ENCODE assay signal across 24 cellular contexts in genomic region chr2:195473802-195474201, GRCh38.
"Had no signal": no experiment of that assay in that cellular context is flagged by ENCODE, and none has a peak within 500 bp of the region (broad histone marks: within the 10 kb centered on the region; RNA-seq: fewer than 3 reads in every experiment).

No MANE protein-coding gene starts in this region.

- H3K9ac ChIP-seq: parathyroid adenoma had no signal

- H2AFZ ChIP-seq: hepatocyte, parathyroid adenoma had no signal

- H3K36me3 Mint-ChIP-seq: mesothelial cell of epicardium; stimulated activated naive B cell treated with anti-CD40 and anti-IgM and Interleukin-4, amounts not matched to agents 10 μg/mL and 1 μg/mL and 100 μg/mL, for 72 hours had no signal

- H3K4me3 ChIP-seq: dorsolateral prefrontal cortex, hepatocyte, left ventricle myocardium inferior, lower lobe of right lung, psoas muscle, thoracic aorta, transverse colon had no signal

- H3K79me2 ChIP-seq: hepatocyte, parathyroid adenoma had no signal

- H3K27ac ChIP-seq: dorsolateral prefrontal cortex, hepatocyte, left ventricle myocardium inferior, lower lobe of right lung, parathyroid adenoma, psoas muscle, thoracic aorta, transverse colon had no signal

- H3K4me1 Mint-ChIP-seq: nephron had no signal

- H3K27me3 ChIP-seq: hepatocyte, transverse colon had no signal

- H3K27ac Mint-ChIP-seq: memory B cell; mesothelial cell of epicardium; stimulated activated naive B cell treated with anti-CD40 and anti-IgM and Interleukin-4, amounts not matched to agents 10 μg/mL and 1 μg/mL and 100 μg/mL, for 72 hours; stimulated activated naive CD8-positive, alpha-beta T cell treated with anti-CD3 and anti-CD28 coated beads, Interleukin-15, amount 100 ng/mL, for 72 hours had no signal

- H3K9me3 Mint-ChIP-seq: nephron had no signal

- H3K4me2 ChIP-seq: hepatocyte had no signal

- H3K4me1 ChIP-seq: left ventricle myocardium inferior, lower lobe of right lung, parathyroid adenoma, psoas muscle, transverse colon had no signal

- H3K36me3 ChIP-seq: left ventricle myocardium inferior, lower lobe of right lung, thoracic aorta, transverse colon had no signal

- ATAC-seq: left cardiac atrium; lower lobe of right lung; psoas muscle; sciatic nerve; stimulated activated naive B cell treated with anti-CD40 and anti-IgM and Interleukin-4, amounts not matched to agents 10 μg/mL and 1 μg/mL and 100 μg/mL, for 72 hours; stimulated activated naive CD8-positive, alpha-beta T cell treated with anti-CD3 and anti-CD28 coated beads, Interleukin-15, amount 100 ng/mL, for 72 hours had no signal

- DNase-seq: cortex of kidney; dorsolateral prefrontal cortex; effector CD8-positive, alpha-beta T cell; foreskin melanocyte; head of caudate nucleus; kidney; left cardiac atrium; left ventricle myocardium inferior; lower lobe of right lung; occipital lobe; psoas muscle; retina; stimulated activated CD4-positive, alpha-beta T cell treated with anti-CD3 and anti-CD28 coated beads, Interleukin-2, amount 100 ng/mL, for 24 hours; stimulated activated CD4-positive, alpha-beta T cell treated with anti-CD3 and anti-CD28 coated beads, Interleukin-4, amount 100 ng/mL, for 4 hours; stimulated activated naive B cell treated with anti-CD40 and anti-IgM and Interleukin-4, amounts not matched to agents 10 μg/mL and 1 μg/mL and 100 μg/mL, for 72 hours; stimulated activated naive CD8-positive, alpha-beta T cell treated with anti-CD3 and anti-CD28 coated beads, Interleukin-15, amount 100 ng/mL, for 72 hours; transverse colon had no signal

- H3K9me3 ChIP-seq: lower lobe of right lung, psoas muscle, thoracic aorta, transverse colon had no signal

- H3K27me3 Mint-ChIP-seq: stimulated activated naive B cell treated with anti-CD40 and anti-IgM and Interleukin-4, amounts not matched to agents 10 μg/mL and 1 μg/mL and 100 μg/mL, for 72 hours; stimulated activated naive CD8-positive, alpha-beta T cell treated with anti-CD3 and anti-CD28 coated beads, Interleukin-15, amount 100 ng/mL, for 72 hours had no signal

- H3K4me3 Mint-ChIP-seq: memory B cell; mesothelial cell of epicardium; nephron; stimulated activated naive B cell treated with anti-CD40 and anti-IgM and Interleukin-4, amounts not matched to agents 10 μg/mL and 1 μg/mL and 100 μg/mL, for 72 hours; stimulated activated naive CD8-positive, alpha-beta T cell treated with anti-CD3 and anti-CD28 coated beads, Interleukin-15, amount 100 ng/mL, for 72 hours had no signal
